In genomic region chr14:98010791-98011190, GRCh38 we compare ENCODE assay signal across 24 cellular contexts.
DNase-seq lines count a peak whose midpoint lies in the region; ATAC-seq and TF ChIP-seq lines count a peak whose summit lies in the region.
"Had no signal": no experiment of that assay in that cellular context is flagged by ENCODE, and none has a peak within 500 bp of the region (broad histone marks: within the 10 kb centered on the region; RNA-seq: fewer than 3 reads in every experiment).

No MANE protein-coding gene starts in this region.

- ATAC-seq in activated CD4-positive, alpha-beta T cell treated with anti-CD3 and anti-CD28 coated beads for 36 hours = no peak
- no peak for ATAC-seq in stimulated activated naive CD8-positive, alpha-beta T cell treated with anti-CD3 and anti-CD28 coated beads, Interleukin-15, Interleukin-2, amounts not matched to agents 100 U/mL and 50 U/mL, for 24 hours
- ATAC-seq in naive thymus-derived CD4-positive, alpha-beta T cell = no peak
- ATAC-seq in GM21515 (IDR thresholded peaks at IDR 0.05; ENCODE audit: unreplicated experiment) = no peak
- ATAC-seq: PC-3, Right ventricle myocardium inferior had no signal

- H3K4me3 Mint-ChIP-seq in activated CD4-positive, alpha-beta T cell treated with anti-CD3 and anti-CD28 coated beads for 36 hours = no peak overlapping the region
- H3K4me3 Mint-ChIP-seq in activated CD4-positive, alpha-beta T cell treated with anti-CD3 and anti-CD28 coated beads, Interleukin-2, amount 10 ng/mL, durations not matched to agents 24 days and 14 days = no peak overlapping the region
- no peak overlapping the region for H3K4me3 Mint-ChIP-seq in stimulated activated naive CD8-positive, alpha-beta T cell treated with anti-CD3 and anti-CD28 coated beads, Interleukin-15, Interleukin-2, amounts not matched to agents 100 ng/mL and 50 ng/mL, for 24 hours
- H3K4me3 Mint-ChIP-seq in naive thymus-derived CD4-positive, alpha-beta T cell = peak overlapping the region in 6 of 10 donors; percentile 36 to 74 (median 46)
- H3K4me3 Mint-ChIP-seq: B cell had no signal

- H3K27ac ChIP-seq in naive thymus-derived CD4-positive, alpha-beta T cell (ENCODE audit: low read depth, low read length) = no peak overlapping the region
- H3K27ac ChIP-seq in SK-N-SH (ENCODE audit: low read depth in 2 of 2, low read length in 1 of 2) = no peak overlapping the region
- H3K27ac ChIP-seq: 22Rv1, C4-2B had no signal

- H4K20me1 ChIP-seq in SK-N-SH (ENCODE audit: insufficient read depth) = no peaks in the 10 kb centered on the region

- H3K9me3 ChIP-seq in naive thymus-derived CD4-positive, alpha-beta T cell (ENCODE audit: control insufficient read depth in 2 of 3, low read length in 3 of 3) = no peaks in the 10 kb centered on the region
- H3K9me3 ChIP-seq in SK-N-SH = no peaks in the 10 kb centered on the region

- H3K4me1 Mint-ChIP-seq in activated CD4-positive, alpha-beta T cell treated with anti-CD3 and anti-CD28 coated beads for 36 hours = peaks cover 69% of the 10 kb centered on the region
- peaks cover 20% of the 10 kb centered on the region for H3K4me1 Mint-ChIP-seq in activated CD4-positive, alpha-beta T cell treated with anti-CD3 and anti-CD28 coated beads, Interleukin-2, amount 10 ng/mL, durations not matched to agents 24 days and 14 days
- H3K4me1 Mint-ChIP-seq in stimulated activated naive CD8-positive, alpha-beta T cell treated with anti-CD3 and anti-CD28 coated beads, Interleukin-15, Interleukin-2, amounts not matched to agents 100 ng/mL and 50 ng/mL, for 24 hours (ENCODE audit: low read depth) = peaks cover 73% of the 10 kb centered on the region
- peaks cover 14 to 65% (median 57%) of the 10 kb centered on the region in 7 donors for H3K4me1 Mint-ChIP-seq in naive thymus-derived CD4-positive, alpha-beta T cell
- H3K4me1 Mint-ChIP-seq: B cell had no signal

- H3K4me3 ChIP-seq in naive thymus-derived CD4-positive, alpha-beta T cell (ENCODE audit: low read length) = no peak overlapping the region
- no peak overlapping the region for H3K4me3 ChIP-seq in SK-N-SH (ENCODE audit: low read depth in 2 of 2, low read length in 1 of 2)

- no peak overlapping the region for H3K4me2 ChIP-seq in SK-N-SH

- no peak overlapping the region for H2AFZ ChIP-seq in SK-N-SH (ENCODE audit: low read depth)

- H3K9ac ChIP-seq in SK-N-SH = no peak overlapping the region

- H3K36me3 Mint-ChIP-seq in activated CD4-positive, alpha-beta T cell treated with anti-CD3 and anti-CD28 coated beads for 36 hours (ENCODE audit: low read depth) = no peaks in the 10 kb centered on the region
- H3K36me3 Mint-ChIP-seq in activated CD4-positive, alpha-beta T cell treated with anti-CD3 and anti-CD28 coated beads, Interleukin-2, amount 10 ng/mL, durations not matched to agents 24 days and 14 days (ENCODE audit: low read depth) = no peaks in the 10 kb centered on the region
- H3K36me3 Mint-ChIP-seq in stimulated activated naive CD8-positive, alpha-beta T cell treated with anti-CD3 and anti-CD28 coated beads, Interleukin-15, Interleukin-2, amounts not matched to agents 100 ng/mL and 50 ng/mL, for 24 hours (ENCODE audit: low read depth) = no peaks in the 10 kb centered on the region
- H3K36me3 Mint-ChIP-seq in naive thymus-derived CD4-positive, alpha-beta T cell = peaks cover 0 to 7% (median 0%) of the 10 kb centered on the region in 5 donors

- no peak for TF ChIP-seq EP300 in SK-N-SH (IDR thresholded peaks at IDR 0.05; ENCODE audit: borderline replicate concordance in 1 of 2, low read depth in 1 of 2, low read length in 1 of 2)

- peaks cover 0 to 47% of the 10 kb centered on the region in 2 donors for H3K4me1 ChIP-seq in naive thymus-derived CD4-positive, alpha-beta T cell (ENCODE audit: control insufficient read depth in 2 of 2, insufficient read depth in 2 of 2, low read length in 2 of 2)
- no peaks in the 10 kb centered on the region for H3K4me1 ChIP-seq in SK-N-SH (ENCODE audit: control insufficient read depth in 1 of 2, insufficient read depth in 2 of 2, low read depth in 1 of 2, low read length in 1 of 2)

- WGBS in SK-N-SH (ENCODE audit: low lambda C conversion rate) = 11% methylated on average over 2 of the region's 2 CpGs

- intact Hi-C loops in activated CD4-positive, alpha-beta T cell treated with anti-CD3 and anti-CD28 coated beads for 36 hours (cut with DNase I, micrococcal nuclease) = no loop called here
- intact Hi-C loops in activated CD4-positive, alpha-beta T cell treated with anti-CD3 and anti-CD28 coated beads, Interleukin-2, amount 10 ng/mL, durations not matched to agents 24 days and 14 days (cut with micrococcal nuclease) = no loop called here
- intact Hi-C loops in naive thymus-derived CD4-positive, alpha-beta T cell (cut with micrococcal nuclease) = no loop called here

- no peaks in the 10 kb centered on the region for H3K9me3 Mint-ChIP-seq in activated CD4-positive, alpha-beta T cell treated with anti-CD3 and anti-CD28 coated beads for 36 hours (ENCODE audit: low read depth)
- peaks cover 10% of the 10 kb centered on the region for H3K9me3 Mint-ChIP-seq in activated CD4-positive, alpha-beta T cell treated with anti-CD3 and anti-CD28 coated beads, Interleukin-2, amount 10 ng/mL, durations not matched to agents 24 days and 14 days
- H3K9me3 Mint-ChIP-seq in stimulated activated naive CD8-positive, alpha-beta T cell treated with anti-CD3 and anti-CD28 coated beads, Interleukin-15, Interleukin-2, amounts not matched to agents 100 ng/mL and 50 ng/mL, for 24 hours = no peaks in the 10 kb centered on the region
- H3K9me3 Mint-ChIP-seq in naive thymus-derived CD4-positive, alpha-beta T cell = peaks cover 0 to 3% (median 0%) of the 10 kb centered on the region in 11 donors

- no peak for TF ChIP-seq CTCF in SK-N-SH (IDR thresholded peaks at IDR 0.05)

- POLR2A ChIA-PET in activated CD4-positive, alpha-beta T cell treated with anti-CD3 and anti-CD28 coated beads for 36 hours (lab: Charles Lee) = no interaction called here
- POLR2A ChIA-PET in naive thymus-derived CD4-positive, alpha-beta T cell (lab: Charles Lee) = interaction anchor here (0.6 to 5.1 kb wide), 6 partner anchors 11 to 1181 kb away, joined by 3 to 25 read pairs (median 4); no protein-coding TSS in a partner anchor
- POLR2A ChIA-PET in SK-N-SH (lab: Yijun Ruan, JAX) = no interaction called here

- CTCF ChIA-PET in activated CD4-positive, alpha-beta T cell treated with anti-CD3 and anti-CD28 coated beads for 36 hours (lab: Charles Lee) = interaction anchor here (0.6 to 1.8 kb wide), 5 partner anchors 9 to 1180 kb away, joined by 3 to 7 read pairs (median 3); no protein-coding TSS in a partner anchor
- CTCF ChIA-PET in naive thymus-derived CD4-positive, alpha-beta T cell (lab: Charles Lee) = interaction anchor here (0.6 to 1.0 kb wide), 2 partner anchors 33 to 69 kb away, joined by 4 to 6 read pairs; no protein-coding TSS in a partner anchor
- CTCF ChIA-PET in SK-N-SH (lab: Yijun Ruan, JAX) = no interaction called here

- no peaks in the 10 kb centered on the region for H3K27me3 ChIP-seq in naive thymus-derived CD4-positive, alpha-beta T cell (ENCODE audit: control insufficient read depth in 2 of 2, insufficient read depth in 2 of 2, low read length in 2 of 2)
- H3K27me3 ChIP-seq in SK-N-SH (ENCODE audit: insufficient read depth) = no peaks in the 10 kb centered on the region

- H3K9me2 ChIP-seq in SK-N-SH = no peaks in the 10 kb centered on the region

- no peaks in the 10 kb centered on the region for H3K79me2 ChIP-seq in SK-N-SH (ENCODE audit: insufficient read depth)

- H3K27ac Mint-ChIP-seq in activated CD4-positive, alpha-beta T cell treated with anti-CD3 and anti-CD28 coated beads for 36 hours = peak overlapping the region; percentile 25
- H3K27ac Mint-ChIP-seq in activated CD4-positive, alpha-beta T cell treated with anti-CD3 and anti-CD28 coated beads, Interleukin-2, amount 10 ng/mL, durations not matched to agents 24 days and 14 days = no peak overlapping the region
- peak overlapping the region; percentile 75 for H3K27ac Mint-ChIP-seq in stimulated activated naive CD8-positive, alpha-beta T cell treated with anti-CD3 and anti-CD28 coated beads, Interleukin-15, Interleukin-2, amounts not matched to agents 100 ng/mL and 50 ng/mL, for 24 hours
- H3K27ac Mint-ChIP-seq in naive thymus-derived CD4-positive, alpha-beta T cell = peak overlapping the region in 8 of 9 donors; percentile 2 to 85 (median 45)
- H3K27ac Mint-ChIP-seq: B cell had no signal

- no peak for TF ChIP-seq RAD21 in SK-N-SH (IDR thresholded peaks at IDR 0.05; ENCODE audit: low read length)

- no peaks in the 10 kb centered on the region for H3K36me3 ChIP-seq in naive thymus-derived CD4-positive, alpha-beta T cell (ENCODE audit: control insufficient read depth in 2 of 3, insufficient read depth in 3 of 3, low read length in 3 of 3)
- no peaks in the 10 kb centered on the region for H3K36me3 ChIP-seq in SK-N-SH (replicated peaks in 1 of 2; ENCODE audit: control insufficient read depth in 1 of 2, insufficient read depth in 2 of 2, low read length in 1 of 2)

- no peaks in the 10 kb centered on the region for H3F3A ChIP-seq in SK-N-SH (replicated peaks; ENCODE audit: insufficient read depth)

- DNase-seq in activated CD4-positive, alpha-beta T cell treated with anti-CD3 and anti-CD28 coated beads for 36 hours = no peak
- no peak for DNase-seq in activated CD4-positive, alpha-beta T cell treated with anti-CD3 and anti-CD28 coated beads, Interleukin-2, amount 10 ng/mL, durations not matched to agents 24 days and 14 days
- DNase-seq in stimulated activated naive CD8-positive, alpha-beta T cell treated with anti-CD3 and anti-CD28 coated beads, Interleukin-15, Interleukin-2, amounts not matched to agents 100 U/mL and 50 U/mL, for 24 hours = no peak
- DNase-seq in naive thymus-derived CD4-positive, alpha-beta T cell = peak in 3 of 9 donors; percentile 13 to 32 (median 32)
- no peak for DNase-seq in SK-N-SH
- DNase-seq: Calu3; DMS79 treated with DMSO at 0.1 percent for 48 hours; GF-D8; HCEC 1CT; IMR-90; KG1; MM.1S; NCI-H2029; NCI-H446 treated with DMSO at 0.1 percent for 48 hours; NCI-H526; NCI-H82; NK-92 treated with Interleukin-12 subunit alpha and Interleukin-12 subunit beta, amount 100 ng/mL, for 24 hours; PC-3 had no signal

- H3K27me3 Mint-ChIP-seq in activated CD4-positive, alpha-beta T cell treated with anti-CD3 and anti-CD28 coated beads for 36 hours = no peaks in the 10 kb centered on the region
- H3K27me3 Mint-ChIP-seq in activated CD4-positive, alpha-beta T cell treated with anti-CD3 and anti-CD28 coated beads, Interleukin-2, amount 10 ng/mL, durations not matched to agents 24 days and 14 days = no peaks in the 10 kb centered on the region
- no peaks in the 10 kb centered on the region for H3K27me3 Mint-ChIP-seq in stimulated activated naive CD8-positive, alpha-beta T cell treated with anti-CD3 and anti-CD28 coated beads, Interleukin-15, Interleukin-2, amounts not matched to agents 100 ng/mL and 50 ng/mL, for 24 hours
- no peaks in the 10 kb centered on the region for H3K27me3 Mint-ChIP-seq in naive thymus-derived CD4-positive, alpha-beta T cell
- H3K27me3 Mint-ChIP-seq: B cell had no signal

Comparison
In these comparisons a context has a peak if more than half of its experiments do, and no peak if none do; other contexts are left out.
1. H3K4me3 Mint-ChIP-seq: peak in naive thymus-derived CD4-positive, alpha-beta T cell (6 of 10); none in activated CD4-positive, alpha-beta T cell treated with anti-CD3 and anti-CD28 coated beads for 36 hours (single experiment), activated CD4-positive, alpha-beta T cell treated with anti-CD3 and anti-CD28 coated beads, Interleukin-2, amount 10 ng/mL, durations not matched to agents 24 days and 14 days (single experiment) and stimulated activated naive CD8-positive, alpha-beta T cell treated with anti-CD3 and anti-CD28 coated beads, Interleukin-15, Interleukin-2, amounts not matched to agents 100 ng/mL and 50 ng/mL, for 24 hours (single experiment).